Comparison of ENCODE assay signal across 20 cellular contexts in genomic region chr9:95710449-95710848, GRCh38.
"Had no signal": no experiment of that assay in that cellular context is flagged by ENCODE, and none has a peak within 500 bp of the region (broad histone marks: within the 10 kb centered on the region; RNA-seq: fewer than 3 reads in every experiment).

No MANE protein-coding gene starts in this region.

- ATAC-seq: Panc1, PC-3 had no signal

- DNase-seq: KBM-7, MG63, NCI-H1092, NCI-H1105 treated with DMSO at 0.1 percent for 48 hours, NCI-H1417 treated with DMSO at 0.1 percent for 48 hours, NCI-H146, NCI-H1694 treated with DMSO at 0.1 percent for 48 hours, NCI-H1930, NCI-H2081, NCI-H2107, NCI-H2227 treated with DMSO at 0.1 percent for 48 hours, NCI-H524 treated with DMSO at 0.1 percent for 48 hours, NCI-H69, NCI-H774, PC-3, SHP77, SK-N-SH, SW 1271 had no signal

- H3K27me3 ChIP-seq: MG63 had no signal

- H3K27ac ChIP-seq: RWPE1 had no signal

- H3K4me2 ChIP-seq: SK-N-SH had no signal

- H3K9me3 ChIP-seq: MG63, SK-N-SH had no signal

- H3K9ac ChIP-seq: SK-N-SH had no signal

- H3K36me3 ChIP-seq: MG63 had no signal

- H3K4me3 ChIP-seq: MG63 had no signal
